ENCODE assay signal across 7 cellular contexts in the genomic region with DNA sequence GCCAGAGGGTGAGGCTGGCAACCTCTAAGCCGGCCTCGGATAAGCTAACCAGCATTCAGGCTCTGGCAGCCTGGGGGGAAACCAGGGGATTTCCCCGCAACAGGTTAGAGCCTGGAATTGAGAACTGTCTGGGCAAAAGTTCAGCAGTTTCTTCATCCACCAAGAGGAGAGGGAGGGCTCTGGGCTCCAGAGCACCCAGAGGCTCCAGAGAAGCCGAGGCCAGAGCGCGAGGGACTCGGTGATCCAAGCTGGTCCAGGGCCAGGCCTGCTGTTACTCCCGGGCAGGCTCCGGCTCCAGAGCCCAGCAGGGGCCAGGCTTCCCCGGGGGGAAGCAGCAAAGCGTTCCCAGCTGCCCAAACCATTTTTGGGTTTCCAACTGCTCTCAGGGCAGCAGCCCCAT. TPM values are rescaled to one million over a fixed set of nuclear protein-coding genes. Genes with fewer than 3 reads are reported as not detected.
DNase-seq lines count a peak whose midpoint lies in the region; ATAC-seq, FAIRE-seq and TF ChIP-seq lines count a peak whose summit lies in the region.
"Had no signal": no experiment of that assay in that cellular context is flagged by ENCODE, and none has a peak within 500 bp of the region (broad histone marks: within the 10 kb centered on the region; RNA-seq: fewer than 3 reads in every experiment).

No MANE protein-coding gene starts in this region.

- H3K4me3 ChIP-seq in breast epithelium = peak overlapping the region in 1 of 3 donors; percentile 21
- H3K4me3 ChIP-seq in mammary epithelial cell (replicated peaks in 1 of 3; ENCODE audit: insufficient read depth in 1 of 3, low read depth in 2 of 3, low read length in 3 of 3) = no peak overlapping the region
- no peak overlapping the region for H3K4me3 ChIP-seq in HepG2 (replicated peaks in 1 of 3; ENCODE audit: insufficient read depth in 1 of 3, low read depth in 2 of 3, low read length in 3 of 3)
- no peak overlapping the region for H3K4me3 ChIP-seq in vagina

- BruUV-seq in mammary epithelial cell (replicated peaks; lab: Mats Ljungman, UMichigan) = no TSS peak
- no TSS peak for BruUV-seq in HepG2 (replicated peaks; lab: Mats Ljungman, UMichigan)

- H3K9me3 ChIP-seq in breast epithelium = no peaks in the 10 kb centered on the region
- H3K9me3 ChIP-seq in mammary epithelial cell (replicated peaks; ENCODE audit: insufficient read depth, low read length) = no peaks in the 10 kb centered on the region
- H3K9me3 ChIP-seq in HepG2 (ENCODE audit: low read length) = no peaks in the 10 kb centered on the region
- no peaks in the 10 kb centered on the region for H3K9me3 ChIP-seq in vagina

- H2AFZ ChIP-seq in mammary epithelial cell (ENCODE audit: low read depth, low read length) (no peak overlapping the region), HepG2 (ENCODE audit: low read length) (no peak overlapping the region)

- dilution Hi-C loops in mammary epithelial cell (cut with HindIII; ENCODE audit: low sequenced_read_pairs) = no loop called here

- H3K27me3 ChIP-seq in breast epithelium (no peaks in the 10 kb centered on the region), mammary epithelial cell (ENCODE audit: insufficient read depth, low read length) (no peaks in the 10 kb centered on the region), HepG2 (ENCODE audit: control insufficient read depth in 1 of 2, insufficient read depth in 2 of 2, low read length in 2 of 2) (no peaks in the 10 kb centered on the region), vagina (no peaks in the 10 kb centered on the region)

- H3K4me2 ChIP-seq in mammary epithelial cell (ENCODE audit: insufficient read depth, low read depth, low read length) (no peak overlapping the region), HepG2 (ENCODE audit: low read depth, low read length) (no peak overlapping the region)

- no peak for TF ChIP-seq EP300 in HepG2 (IDR thresholded peaks at IDR 0.05; ENCODE audit: low read depth in 2 of 2, low read length in 2 of 2)
- no peak for TF ChIP-seq EP300 in HepG2 (CRISPR knock-in tag; IDR thresholded peaks at IDR 0.05; ENCODE audit: borderline replicate concordance)

- intact Hi-C loops in breast epithelium (cut with DNase I; ENCODE audit: low total_unique reads) (no loop called here), mammary epithelial cell (cut with micrococcal nuclease) (no loop called here), HepG2 (cut with micrococcal nuclease; ENCODE audit: unreplicated experiment) (no loop called here), vagina (cut with DNase I) (loop anchor here (5.0 kb wide), 1 partner anchor 56 kb away; no protein-coding TSS in a partner anchor)

- CTCF ChIA-PET in mammary epithelial cell (lab: Charles Lee; ENCODE audit: low non-redundant PET) (no interaction called here), HepG2 (lab: Yijun Ruan, JAX; ENCODE audit: low intra/inter-chr PET ratio, low total read pairs) (no interaction called here)

- H4K20me1 ChIP-seq in mammary epithelial cell (ENCODE audit: insufficient read depth, low read length) (no peaks in the 10 kb centered on the region), HepG2 (ENCODE audit: insufficient read depth, low read length) (no peaks in the 10 kb centered on the region)

- H3K9ac ChIP-seq in mammary epithelial cell (ENCODE audit: insufficient read depth, low read length) (no peak overlapping the region), HepG2 (ENCODE audit: insufficient read depth, low read depth, low read length) (no peak overlapping the region)

- no peaks in the 10 kb centered on the region for H3K36me3 ChIP-seq in breast epithelium
- H3K36me3 ChIP-seq in mammary epithelial cell (ENCODE audit: insufficient read depth, low read length) = peaks cover 2% of the 10 kb centered on the region
- H3K36me3 ChIP-seq in HepG2 (replicated peaks in 1 of 2; ENCODE audit: control insufficient read depth in 1 of 2, insufficient read depth in 2 of 2, low read length in 2 of 2) = peaks cover 4 to 13% of the 10 kb centered on the region in 2 experiments; a peak in 3 of 5 replicates
- H3K36me3 ChIP-seq in vagina = peaks cover 0 to 19% of the 10 kb centered on the region in 2 donors

- TF ChIP-seq RAD21 in HepG2 (CRISPR knock-in tag; IDR thresholded peaks at IDR 0.05) = no peak

- POLR2A ChIA-PET in HepG2 (lab: Yijun Ruan, JAX) = interaction anchor here (0.8 to 2.8 kb wide), 5 partner anchors 8 to 32 kb away, joined by 3 to 7 read pairs (median 4); a partner anchor contains a TSS

- H3K4me1 ChIP-seq in breast epithelium (peaks cover 17 to 29% of the 10 kb centered on the region in 2 donors), mammary epithelial cell (ENCODE audit: insufficient read depth, low read length) (no peaks in the 10 kb centered on the region), HepG2 (ENCODE audit: insufficient read depth, low read length) (peaks cover 18% of the 10 kb centered on the region), vagina (peaks cover 39% of the 10 kb centered on the region)

- peak overlapping the region; percentile 84 to 92 for H3K27ac ChIP-seq in breast epithelium
- H3K27ac ChIP-seq in mammary epithelial cell (ENCODE audit: insufficient read depth, low read depth, low read length) = no peak overlapping the region
- no peak overlapping the region for H3K27ac ChIP-seq in HepG2 (ENCODE audit: extremely low read length, insufficient read depth, low read length)
- H3K27ac ChIP-seq in vagina = peak overlapping the region; percentile 81

- DNase-seq in breast epithelium (ENCODE audit: low spot score in 2 of 2) (peak in 1 of 2 donors; percentile 78), mammary epithelial cell (no peak), HepG2 (ENCODE audit: low spot score) (no peak), vagina (ENCODE audit: extremely low spot score in 2 of 2) (no peak), H4 (ENCODE audit: low spot score) (no peak)
- DNase-seq: activated CD4-positive, alpha-beta T cell treated with anti-CD3 and anti-CD28 coated beads for 1 hour had no signal

- TF ChIP-seq POLR2A in breast epithelium (IDR thresholded peaks at IDR 0.05) = no peak
- no peak for TF ChIP-seq POLR2A in HepG2 (IDR thresholded peaks at IDR 0.05; ENCODE audit: insufficient read depth in 1 of 2, low read depth in 2 of 2, low read length in 2 of 2)
- no peak for TF ChIP-seq POLR2A in vagina (IDR thresholded peaks at IDR 0.05)

- ATAC-seq in HepG2 (no peak), HG02678 (IDR thresholded peaks at IDR 0.05; ENCODE audit: unreplicated experiment) (no peak)

- H3K79me2 ChIP-seq in mammary epithelial cell (ENCODE audit: insufficient read depth, low read length) = no peaks in the 10 kb centered on the region
- no peaks in the 10 kb centered on the region for H3K79me2 ChIP-seq in HepG2 (ENCODE audit: insufficient read depth, low read length)

- 73% methylated on average over 11 of the region's 11 CpGs for WGBS in mammary epithelial cell (ENCODE audit: low coverage, missing lambda C conversion rate)
- 81% methylated on average over 5 of the region's 11 CpGs for WGBS in HepG2 (ENCODE audit: low lambda C conversion rate)

- in situ Hi-C loops in mammary epithelial cell (cut with MboI; ENCODE audit: low sequenced_read_pairs in 2 of 2) = loop anchor here in 1 of 2 donors (10.0 kb wide), 1 partner anchor 169 kb away; no protein-coding TSS in a partner anchor
- in situ Hi-C loops in HepG2 (cut with HindIII; ENCODE audit: extremely low pct_ligation_motif_present, low pct_unique_long_range_greater_than_20kb) = no loop called here

- TF ChIP-seq CTCF in breast epithelium (IDR thresholded peaks at IDR 0.05) (no peak), mammary epithelial cell (conservative IDR thresholded peaks at IDR 0.05 in 1 of 2, IDR thresholded peaks at IDR 0.05 in 1 of 2; ENCODE audit: extremely low read depth in 1 of 2, insufficient read depth in 1 of 2, low read depth in 1 of 2, low read length in 2 of 2) (no peak), HepG2 (CRISPR knock-in tag; IDR thresholded peaks at IDR 0.05) (no peak), vagina (IDR thresholded peaks at IDR 0.05) (no peak)

- no peak for FAIRE-seq in HepG2 (lab: Jason Lieb, UNC)

RNA-seq across cellular contexts. Expression of a gene that starts 13.3 kb away (rescaled TPM):
- total RNA-seq in breast epithelium = 1 to 10 TPM; 3.8 to 8.8 (median 7.3) TPM
- total RNA-seq in mammary epithelial cell = 10 to 100 TPM; 28.2 to 65.9 TPM
- polyA plus RNA-seq in mammary epithelial cell = 43.7 TPM
- 77.9 TPM for polyA minus RNA-seq in mammary epithelial cell
- 8.4 and 9.4 TPM in 2 replicates for total RNA-seq in HepG2 (2016; rRNA removed; fragmentation: Illumina TruSeq; extraction: Trizol)
- 5.6 and 6.0 TPM in 2 replicates for total RNA-seq in HepG2 (2016; cell fraction: cytosol; rRNA removed; fragmentation: Illumina TruSeq; extraction: Trizol; ENCODE audit: low read depth)
- total RNA-seq in HepG2 (2016; cell fraction: insoluble cytoplasmic fraction; rRNA removed; fragmentation: Illumina TruSeq; extraction: Trizol) = 6.3 and 8.5 TPM in 2 replicates
- total RNA-seq in HepG2 (2016; cell fraction: membrane; rRNA removed; fragmentation: Illumina TruSeq; extraction: Trizol) = 9.2 and 11.0 TPM in 2 replicates
- 6.6 and 9.5 TPM in 2 replicates for total RNA-seq in HepG2 (2016; cell fraction: nucleus; rRNA removed; fragmentation: Illumina TruSeq; extraction: Trizol)
- 15.7 and 18.5 TPM in 2 replicates for polyA plus RNA-seq in HepG2 (2011; rRNA removed)
- polyA plus RNA-seq in HepG2 (2011; cell fraction: cytosol; rRNA removed) = 7.3 and 12.2 TPM in 2 replicates
- 56.4 and 86.5 TPM in 2 replicates for polyA plus RNA-seq in HepG2 (2011; cell fraction: nucleus; rRNA removed)
- polyA plus RNA-seq in HepG2 (2012) = 23.6 and 27.1 TPM in 2 replicates
- 7.5 and 7.7 TPM in 2 replicates for polyA plus RNA-seq in HepG2 (2016; cell fraction: cytosol; fragmentation: Illumina TruSeq; extraction: Trizol; ENCODE audit: low read depth)
- polyA plus RNA-seq in HepG2 (2016; cell fraction: insoluble cytoplasmic fraction; fragmentation: Illumina TruSeq; extraction: Trizol; ENCODE audit: low read depth) = 11.5 and 13.3 TPM in 2 replicates
- 12.3 and 13.5 TPM in 2 replicates for polyA plus RNA-seq in HepG2 (2016; cell fraction: membrane; fragmentation: Illumina TruSeq; extraction: Trizol; ENCODE audit: low read depth)
- polyA plus RNA-seq in HepG2 (2016; cell fraction: nucleus; fragmentation: Illumina TruSeq; extraction: Trizol; ENCODE audit: insufficient read depth, low read depth) = 17.9 and 27.8 TPM in 2 replicates
- 1.6 and 9.8 TPM in 2 replicates for polyA minus RNA-seq in HepG2 (2011; rRNA and poly(A)+ RNA removed; ENCODE audit: low replicate concordance)
- 6.4 and 9.8 TPM in 2 replicates for polyA minus RNA-seq in HepG2 (2011; cell fraction: cytosol; rRNA and poly(A)+ RNA removed)
- polyA minus RNA-seq in HepG2 (2011; cell fraction: nucleus; rRNA and poly(A)+ RNA removed) = 7.9 and 15.4 TPM in 2 replicates
- 34.1 TPM for total RNA-seq in vagina
- total RNA-seq in H4 (2014; rRNA removed; shearing (Covaris generic)) = 6.9 and 14.7 TPM in 2 replicates

RNA-seq across cellular contexts. Expression of a gene that starts 17.5 kb away (rescaled TPM):
- total RNA-seq in breast epithelium (10 to 100 TPM; 36.6 to 63.9 (median 54.7) TPM), mammary epithelial cell (10 to 100 TPM; 33.8 to 60.2 TPM), HepG2 (2016; rRNA removed; fragmentation: Illumina TruSeq; extraction: Trizol) (16.0 and 29.1 TPM in 2 replicates), vagina (45.7 TPM)
- polyA plus RNA-seq in mammary epithelial cell (26.7 TPM), HepG2 (2011; rRNA removed) (87.2 and 103 TPM in 2 replicates)
- polyA minus RNA-seq in mammary epithelial cell = 56.2 TPM
- total RNA-seq in HepG2 (2016; cell fraction: cytosol; rRNA removed; fragmentation: Illumina TruSeq; extraction: Trizol; ENCODE audit: low read depth) = 16.1 and 18.1 TPM in 2 replicates
- 13.7 and 32.9 TPM in 2 replicates for total RNA-seq in HepG2 (2016; cell fraction: insoluble cytoplasmic fraction; rRNA removed; fragmentation: Illumina TruSeq; extraction: Trizol)
- 22.2 and 24.3 TPM in 2 replicates for total RNA-seq in HepG2 (2016; cell fraction: membrane; rRNA removed; fragmentation: Illumina TruSeq; extraction: Trizol)
- total RNA-seq in HepG2 (2016; cell fraction: nucleus; rRNA removed; fragmentation: Illumina TruSeq; extraction: Trizol) = 34.3 and 44.4 TPM in 2 replicates
- 22.6 and 34.6 TPM in 2 replicates for polyA plus RNA-seq in HepG2 (2011; cell fraction: cytosol; rRNA removed)
- polyA plus RNA-seq in HepG2 (2011; cell fraction: nucleus; rRNA removed) = 436 and 489 TPM in 2 replicates
- polyA plus RNA-seq in HepG2 (2012) = 51.1 and 57.0 TPM in 2 replicates
- 4.7 and 5.0 TPM in 2 replicates for polyA plus RNA-seq in HepG2 (2016; cell fraction: cytosol; fragmentation: Illumina TruSeq; extraction: Trizol; ENCODE audit: low read depth)
- 13.0 and 17.9 TPM in 2 replicates for polyA plus RNA-seq in HepG2 (2016; cell fraction: insoluble cytoplasmic fraction; fragmentation: Illumina TruSeq; extraction: Trizol; ENCODE audit: low read depth)
- 11.4 and 12.2 TPM in 2 replicates for polyA plus RNA-seq in HepG2 (2016; cell fraction: membrane; fragmentation: Illumina TruSeq; extraction: Trizol; ENCODE audit: low read depth)
- polyA plus RNA-seq in HepG2 (2016; cell fraction: nucleus; fragmentation: Illumina TruSeq; extraction: Trizol; ENCODE audit: insufficient read depth, low read depth) = 138 and 147 TPM in 2 replicates
- 31.3 and 75.9 TPM in 2 replicates for polyA minus RNA-seq in HepG2 (2011; rRNA and poly(A)+ RNA removed; ENCODE audit: low replicate concordance)
- 15.5 and 19.6 TPM in 2 replicates for polyA minus RNA-seq in HepG2 (2011; cell fraction: cytosol; rRNA and poly(A)+ RNA removed)
- 83.2 and 84.5 TPM in 2 replicates for polyA minus RNA-seq in HepG2 (2011; cell fraction: nucleus; rRNA and poly(A)+ RNA removed)
- total RNA-seq in H4 (2014; rRNA removed; shearing (Covaris generic)) = 8.2 and 31.3 TPM in 2 replicates

RNA-seq across cellular contexts. Expression of a gene that starts 32.4 kb away (rescaled TPM):
- total RNA-seq in breast epithelium (1 to 10 TPM; 4.2 to 6.9 (median 4.2) TPM), mammary epithelial cell (1 to 10 TPM; 5.8 to 6.9 TPM), HepG2 (2016; rRNA removed; fragmentation: Illumina TruSeq; extraction: Trizol) (46.1 and 58.2 TPM in 2 replicates), vagina (6.4 TPM)
- polyA plus RNA-seq in mammary epithelial cell (19.4 TPM), HepG2 (2011; rRNA removed) (70.6 and 85.3 TPM in 2 replicates)
- 10.4 TPM for polyA minus RNA-seq in mammary epithelial cell
- 62.9 and 64.6 TPM in 2 replicates for total RNA-seq in HepG2 (2016; cell fraction: cytosol; rRNA removed; fragmentation: Illumina TruSeq; extraction: Trizol; ENCODE audit: low read depth)
- total RNA-seq in HepG2 (2016; cell fraction: insoluble cytoplasmic fraction; rRNA removed; fragmentation: Illumina TruSeq; extraction: Trizol) = 45.3 and 56.4 TPM in 2 replicates
- total RNA-seq in HepG2 (2016; cell fraction: membrane; rRNA removed; fragmentation: Illumina TruSeq; extraction: Trizol) = 118 and 121 TPM in 2 replicates
- 25.4 and 29.3 TPM in 2 replicates for total RNA-seq in HepG2 (2016; cell fraction: nucleus; rRNA removed; fragmentation: Illumina TruSeq; extraction: Trizol)
- 84.8 and 95.4 TPM in 2 replicates for polyA plus RNA-seq in HepG2 (2011; cell fraction: cytosol; rRNA removed)
- polyA plus RNA-seq in HepG2 (2011; cell fraction: nucleus; rRNA removed) = 35.1 and 40.0 TPM in 2 replicates
- polyA plus RNA-seq in HepG2 (2012) = 56.1 and 70.1 TPM in 2 replicates
- 91.9 and 92.3 TPM in 2 replicates for polyA plus RNA-seq in HepG2 (2016; cell fraction: cytosol; fragmentation: Illumina TruSeq; extraction: Trizol; ENCODE audit: low read depth)
- 62.2 and 67.0 TPM in 2 replicates for polyA plus RNA-seq in HepG2 (2016; cell fraction: insoluble cytoplasmic fraction; fragmentation: Illumina TruSeq; extraction: Trizol; ENCODE audit: low read depth)
- 136 and 141 TPM in 2 replicates for polyA plus RNA-seq in HepG2 (2016; cell fraction: membrane; fragmentation: Illumina TruSeq; extraction: Trizol; ENCODE audit: low read depth)
- 55.6 and 56.4 TPM in 2 replicates for polyA plus RNA-seq in HepG2 (2016; cell fraction: nucleus; fragmentation: Illumina TruSeq; extraction: Trizol; ENCODE audit: insufficient read depth, low read depth)
- polyA minus RNA-seq in HepG2 (2011; rRNA and poly(A)+ RNA removed; ENCODE audit: low replicate concordance) = 51.1 and 129 TPM in 2 replicates
- polyA minus RNA-seq in HepG2 (2011; cell fraction: cytosol; rRNA and poly(A)+ RNA removed) = 45.3 and 51.1 TPM in 2 replicates
- 11.2 and 19.6 TPM in 2 replicates for polyA minus RNA-seq in HepG2 (2011; cell fraction: nucleus; rRNA and poly(A)+ RNA removed)
- 9.0 and 9.3 TPM in 2 replicates for total RNA-seq in H4 (2014; rRNA removed; shearing (Covaris generic))

RNA-seq across cellular contexts. Expression of a gene that starts 46.3 kb away (rescaled TPM):
- total RNA-seq in breast epithelium = under 1 TPM in 2 of 3 donors, not detected in 1; 0.80 to 0.88 TPM
- not detected for total RNA-seq in mammary epithelial cell
- not detected for polyA plus RNA-seq in mammary epithelial cell
- not detected for polyA minus RNA-seq in mammary epithelial cell
- 43.4 and 56.0 TPM in 2 replicates for total RNA-seq in HepG2 (2016; rRNA removed; fragmentation: Illumina TruSeq; extraction: Trizol)
- 30.8 and 33.0 TPM in 2 replicates for total RNA-seq in HepG2 (2016; cell fraction: cytosol; rRNA removed; fragmentation: Illumina TruSeq; extraction: Trizol; ENCODE audit: low read depth)
- total RNA-seq in HepG2 (2016; cell fraction: insoluble cytoplasmic fraction; rRNA removed; fragmentation: Illumina TruSeq; extraction: Trizol) = 39.7 and 64.4 TPM in 2 replicates
- total RNA-seq in HepG2 (2016; cell fraction: membrane; rRNA removed; fragmentation: Illumina TruSeq; extraction: Trizol) = 19.3 and 21.2 TPM in 2 replicates
- total RNA-seq in HepG2 (2016; cell fraction: nucleus; rRNA removed; fragmentation: Illumina TruSeq; extraction: Trizol) = 9.7 and 10.9 TPM in 2 replicates
- polyA plus RNA-seq in HepG2 (2011; rRNA removed) = 32.5 and 56.1 TPM in 2 replicates
- 32.1 and 47.7 TPM in 2 replicates for polyA plus RNA-seq in HepG2 (2011; cell fraction: cytosol; rRNA removed)
- polyA plus RNA-seq in HepG2 (2011; cell fraction: nucleus; rRNA removed) = 5.1 and 7.9 TPM in 2 replicates
- 54.6 and 60.7 TPM in 2 replicates for polyA plus RNA-seq in HepG2 (2012)
- polyA plus RNA-seq in HepG2 (2016; cell fraction: cytosol; fragmentation: Illumina TruSeq; extraction: Trizol; ENCODE audit: low read depth) = 30.1 and 38.1 TPM in 2 replicates
- 59.5 and 62.8 TPM in 2 replicates for polyA plus RNA-seq in HepG2 (2016; cell fraction: insoluble cytoplasmic fraction; fragmentation: Illumina TruSeq; extraction: Trizol; ENCODE audit: low read depth)
- polyA plus RNA-seq in HepG2 (2016; cell fraction: membrane; fragmentation: Illumina TruSeq; extraction: Trizol; ENCODE audit: low read depth) = 14.5 and 18.2 TPM in 2 replicates
- 20.3 and 23.8 TPM in 2 replicates for polyA plus RNA-seq in HepG2 (2016; cell fraction: nucleus; fragmentation: Illumina TruSeq; extraction: Trizol; ENCODE audit: insufficient read depth, low read depth)
- 3.2 TPM in 1 of 2 replicates, not detected in the other for polyA minus RNA-seq in HepG2 (2011; rRNA and poly(A)+ RNA removed; ENCODE audit: low replicate concordance)
- 2.0 TPM in 2 replicates for polyA minus RNA-seq in HepG2 (2011; cell fraction: cytosol; rRNA and poly(A)+ RNA removed)
- polyA minus RNA-seq in HepG2 (2011; cell fraction: nucleus; rRNA and poly(A)+ RNA removed) = 1.9 TPM in 1 of 2 replicates, not detected in the other
- not detected for total RNA-seq in vagina
- not detected in 2 replicates for total RNA-seq in H4 (2014; rRNA removed; shearing (Covaris generic))

RNA-seq across cellular contexts. Expression of a gene that starts 49.3 kb away (rescaled TPM):
- total RNA-seq in breast epithelium (1,000 to 10,000 TPM in 1 of 3 donors, 100 to 1,000 TPM in 2; 621 to 2,412 (median 641) TPM), mammary epithelial cell (1,000 to 10,000 TPM; 2,888 to 3,171 TPM), HepG2 (2016; rRNA removed; fragmentation: Illumina TruSeq; extraction: Trizol) (103 and 124 TPM in 2 replicates), vagina (1,638 TPM)
- polyA plus RNA-seq in mammary epithelial cell (6,743 TPM), HepG2 (2011; rRNA removed) (858 and 969 TPM in 2 replicates)
- 4,799 TPM for polyA minus RNA-seq in mammary epithelial cell
- 57.9 and 62.2 TPM in 2 replicates for total RNA-seq in HepG2 (2016; cell fraction: cytosol; rRNA removed; fragmentation: Illumina TruSeq; extraction: Trizol; ENCODE audit: low read depth)
- total RNA-seq in HepG2 (2016; cell fraction: insoluble cytoplasmic fraction; rRNA removed; fragmentation: Illumina TruSeq; extraction: Trizol) = 112 and 139 TPM in 2 replicates
- 82.6 and 91.4 TPM in 2 replicates for total RNA-seq in HepG2 (2016; cell fraction: membrane; rRNA removed; fragmentation: Illumina TruSeq; extraction: Trizol)
- 41.9 and 43.3 TPM in 2 replicates for total RNA-seq in HepG2 (2016; cell fraction: nucleus; rRNA removed; fragmentation: Illumina TruSeq; extraction: Trizol)
- 832 and 1,201 TPM in 2 replicates for polyA plus RNA-seq in HepG2 (2011; cell fraction: cytosol; rRNA removed)
- 345 and 371 TPM in 2 replicates for polyA plus RNA-seq in HepG2 (2011; cell fraction: nucleus; rRNA removed)
- polyA plus RNA-seq in HepG2 (2012) = 159 and 278 TPM in 2 replicates
- 67.7 and 71.5 TPM in 2 replicates for polyA plus RNA-seq in HepG2 (2016; cell fraction: cytosol; fragmentation: Illumina TruSeq; extraction: Trizol; ENCODE audit: low read depth)
- polyA plus RNA-seq in HepG2 (2016; cell fraction: insoluble cytoplasmic fraction; fragmentation: Illumina TruSeq; extraction: Trizol; ENCODE audit: low read depth) = 127 and 134 TPM in 2 replicates
- 86.0 and 88.7 TPM in 2 replicates for polyA plus RNA-seq in HepG2 (2016; cell fraction: membrane; fragmentation: Illumina TruSeq; extraction: Trizol; ENCODE audit: low read depth)
- polyA plus RNA-seq in HepG2 (2016; cell fraction: nucleus; fragmentation: Illumina TruSeq; extraction: Trizol; ENCODE audit: insufficient read depth, low read depth) = 73.5 and 82.4 TPM in 2 replicates
- 698 and 901 TPM in 2 replicates for polyA minus RNA-seq in HepG2 (2011; rRNA and poly(A)+ RNA removed; ENCODE audit: low replicate concordance)
- 108 and 111 TPM in 2 replicates for polyA minus RNA-seq in HepG2 (2011; cell fraction: cytosol; rRNA and poly(A)+ RNA removed)
- 36.1 and 40.8 TPM in 2 replicates for polyA minus RNA-seq in HepG2 (2011; cell fraction: nucleus; rRNA and poly(A)+ RNA removed)
- 1,239 and 1,549 TPM in 2 replicates for total RNA-seq in H4 (2014; rRNA removed; shearing (Covaris generic))

Comparison
In these comparisons a context has a peak if more than half of its experiments do, and no peak if none do; other contexts are left out.
1. H3K27ac ChIP-seq: peak in breast epithelium (2 of 2) and vagina (single experiment); none in mammary epithelial cell (single experiment) and HepG2 (single experiment).